Comparison of ENCODE assay signal across 12 cellular contexts in genomic region chr3:171980578-171981270, GRCh38. TPM values are rescaled to one million over a fixed set of nuclear protein-coding genes. Genes with fewer than 3 reads are reported as not detected.
DNase-seq lines count a peak whose midpoint lies in the region; ATAC-seq lines count a peak whose summit lies in the region.
"Had no signal": no experiment of that assay in that cellular context is flagged by ENCODE, and none has a peak within 500 bp of the region (broad histone marks: within the 10 kb centered on the region; RNA-seq: fewer than 3 reads in every experiment).

No MANE protein-coding gene starts in this region.

- no peaks in the 10 kb centered on the region for H3K9me3 Mint-ChIP-seq in activated naive CD8-positive, alpha-beta T cell treated with anti-CD3 and anti-CD28 coated beads, Interleukin-2, amount 50 U/mL, for 24 hours

- H3K9me3 ChIP-seq in trophoblast cell (ENCODE audit: insufficient read depth, low read depth, low read length), result no peaks in the 10 kb centered on the region

- H2BK120ac ChIP-seq in trophoblast cell (ENCODE audit: insufficient read depth, low read length, poor library complexity), result no peak overlapping the region

- H2AFZ ChIP-seq in trophoblast cell (ENCODE audit: insufficient read depth, low read length, poor library complexity), result no peak overlapping the region

- no peaks in the 10 kb centered on the region for H3K79me1 ChIP-seq in trophoblast cell (ENCODE audit: low read length)

- no peaks in the 10 kb centered on the region for H3K27me3 ChIP-seq in trophoblast cell (ENCODE audit: insufficient read depth, low read length)

- no peak overlapping the region for H3K23ac ChIP-seq in trophoblast cell (ENCODE audit: low read length)

- no peak overlapping the region for H4K12ac ChIP-seq in trophoblast cell (ENCODE audit: low read depth, low read length)

- no peak overlapping the region for H3K4me3 Mint-ChIP-seq in activated naive CD8-positive, alpha-beta T cell treated with anti-CD3 and anti-CD28 coated beads, Interleukin-2, amount 50 U/mL, for 24 hours

- WGBS in trophoblast cell (ENCODE audit: extremely low coverage, insufficient coverage, insufficient read length), result no CpG with 5 or more reads among the region's 2 CpGs

- H3K4me1 ChIP-seq in trophoblast cell (ENCODE audit: control insufficient read depth in 1 of 2, insufficient read depth in 2 of 2, low read length in 2 of 2), result peaks cover 0 to 3% of the 10 kb centered on the region in 2 experiments

- no peak overlapping the region for H3K4ac ChIP-seq in trophoblast cell (ENCODE audit: low read depth, low read length)

- no peak overlapping the region for H4K91ac ChIP-seq in trophoblast cell (ENCODE audit: low read depth, low read length)

- no peak overlapping the region for H3K4me2 ChIP-seq in trophoblast cell (ENCODE audit: low read length)

- H3K4me3 ChIP-seq in trophoblast cell (ENCODE audit: low read depth, low read length), result no peak overlapping the region

- DNase-seq in NAMALWA (ENCODE audit: low spot score) (peak; percentile 28), trophoblast cell (peak; percentile 47 to 74), inferior parietal cortex (ENCODE audit: extremely low spot score) (no peak), NCI-H2196 treated with DMSO at 0.1 percent for 48 hours (lab: John Stamatoyannopoulos, UW; ENCODE audit: unreplicated experiment) (no peak), NCI-H2081 treated with DMSO at 0.1 percent for 48 hours (lab: John Stamatoyannopoulos, UW) (no peak)
- DNase-seq in activated naive CD8-positive, alpha-beta T cell treated with anti-CD3 and anti-CD28 coated beads, Interleukin-2, amount 50 U/mL, for 24 hours, result no peak
- DNase-seq: kidney; NCI-H1930; nucleus accumbens; stimulated activated naive CD4-positive, alpha-beta T cell treated with Interleukin-2 at 50 U/mL for 16 hours; WERI-Rb-1 had no signal

- no peak overlapping the region for H3K14ac ChIP-seq in trophoblast cell (ENCODE audit: low read length)

- H3K36me3 ChIP-seq in trophoblast cell (ENCODE audit: control insufficient read depth in 1 of 2, insufficient read depth in 2 of 2, low read length in 2 of 2), result no peaks in the 10 kb centered on the region
- H3K36me3 ChIP-seq: WERI-Rb-1 had no signal

- no peak overlapping the region for H2BK5ac ChIP-seq in trophoblast cell (ENCODE audit: low read depth, low read length, poor library complexity)

- H3K27ac Mint-ChIP-seq in activated naive CD8-positive, alpha-beta T cell treated with anti-CD3 and anti-CD28 coated beads, Interleukin-2, amount 50 U/mL, for 24 hours, result no peak overlapping the region

- no peak overlapping the region for H3K27ac ChIP-seq in trophoblast cell (ENCODE audit: low read depth, low read length)
- H3K27ac ChIP-seq: WERI-Rb-1 had no signal

- peak; percentile 59 for ATAC-seq in GM19463 (IDR thresholded peaks at IDR 0.05; ENCODE audit: unreplicated experiment)
- ATAC-seq in activated naive CD8-positive, alpha-beta T cell treated with anti-CD3 and anti-CD28 coated beads, Interleukin-2, amount 50 U/mL, for 24 hours, result peak; percentile 24

- no peak overlapping the region for H2AK5ac ChIP-seq in trophoblast cell (ENCODE audit: low read length)

- H3K27me3 Mint-ChIP-seq in activated naive CD8-positive, alpha-beta T cell treated with anti-CD3 and anti-CD28 coated beads, Interleukin-2, amount 50 U/mL, for 24 hours, result peaks cover 3% of the 10 kb centered on the region

- no peaks in the 10 kb centered on the region for H3K79me2 ChIP-seq in trophoblast cell (ENCODE audit: control insufficient read depth, insufficient read depth, low read length, poor library complexity)

- no peak overlapping the region for H3K9ac ChIP-seq in trophoblast cell (ENCODE audit: low read length)

- peaks cover 8% of the 10 kb centered on the region for H3K4me1 Mint-ChIP-seq in activated naive CD8-positive, alpha-beta T cell treated with anti-CD3 and anti-CD28 coated beads, Interleukin-2, amount 50 U/mL, for 24 hours

- H2BK12ac ChIP-seq in trophoblast cell (ENCODE audit: low read length), result no peak overlapping the region

- no peaks in the 10 kb centered on the region for H3K36me3 Mint-ChIP-seq in activated naive CD8-positive, alpha-beta T cell treated with anti-CD3 and anti-CD28 coated beads, Interleukin-2, amount 50 U/mL, for 24 hours (ENCODE audit: low read depth)

- H4K8ac ChIP-seq in trophoblast cell (ENCODE audit: low read depth, low read length), result no peak overlapping the region

- H3K18ac ChIP-seq in trophoblast cell (ENCODE audit: low read length), result no peak overlapping the region

RNA-seq across cellular contexts. Expression of gene FNDC3B, which starts 58.7 kb away (rescaled TPM):
- polyA plus RNA-seq in trophoblast cell (2013), result 70.8 and 74.9 TPM in 2 replicates

Comparison
In these comparisons a context has a peak if more than half of its experiments do, and no peak if none do; other contexts are left out.
1. DNase-seq: peak in NAMALWA (single experiment) and trophoblast cell (2 of 2); none in activated naive CD8-positive, alpha-beta T cell treated with anti-CD3 and anti-CD28 coated beads, Interleukin-2, amount 50 U/mL, for 24 hours (single experiment), inferior parietal cortex (single experiment), NCI-H2196 treated with DMSO at 0.1 percent for 48 hours (single experiment) and NCI-H2081 treated with DMSO at 0.1 percent for 48 hours (single experiment).